ENCODE assay signal across 1 cellular context in the genomic region with DNA sequence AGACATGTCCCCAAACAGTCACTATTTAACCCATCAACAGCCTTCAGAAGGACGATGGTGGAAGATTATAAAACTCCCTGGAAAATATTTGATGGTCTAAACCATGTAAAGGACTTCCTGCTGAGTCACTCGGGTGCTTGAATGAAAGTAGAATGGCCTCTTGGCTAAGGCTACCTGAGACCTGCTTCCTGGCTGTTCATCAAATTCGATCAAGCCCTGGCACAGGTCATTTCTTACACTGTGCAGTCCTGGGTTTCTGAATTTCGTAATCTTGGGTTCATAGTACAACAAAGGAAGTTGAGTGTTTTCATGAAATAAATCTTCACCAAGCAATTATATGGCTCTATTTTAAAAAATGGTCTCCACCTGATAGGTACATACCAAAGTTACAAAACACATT.
TF ChIP-seq lines count a peak whose summit lies in the region.

No MANE protein-coding gene starts in this region.

TF ChIP-seq in HepG2, 621 proteins besides CTCF, POLR2A, EP300 and RAD21 (continued from another document):
- TF ChIP-seq, protein P1, sequence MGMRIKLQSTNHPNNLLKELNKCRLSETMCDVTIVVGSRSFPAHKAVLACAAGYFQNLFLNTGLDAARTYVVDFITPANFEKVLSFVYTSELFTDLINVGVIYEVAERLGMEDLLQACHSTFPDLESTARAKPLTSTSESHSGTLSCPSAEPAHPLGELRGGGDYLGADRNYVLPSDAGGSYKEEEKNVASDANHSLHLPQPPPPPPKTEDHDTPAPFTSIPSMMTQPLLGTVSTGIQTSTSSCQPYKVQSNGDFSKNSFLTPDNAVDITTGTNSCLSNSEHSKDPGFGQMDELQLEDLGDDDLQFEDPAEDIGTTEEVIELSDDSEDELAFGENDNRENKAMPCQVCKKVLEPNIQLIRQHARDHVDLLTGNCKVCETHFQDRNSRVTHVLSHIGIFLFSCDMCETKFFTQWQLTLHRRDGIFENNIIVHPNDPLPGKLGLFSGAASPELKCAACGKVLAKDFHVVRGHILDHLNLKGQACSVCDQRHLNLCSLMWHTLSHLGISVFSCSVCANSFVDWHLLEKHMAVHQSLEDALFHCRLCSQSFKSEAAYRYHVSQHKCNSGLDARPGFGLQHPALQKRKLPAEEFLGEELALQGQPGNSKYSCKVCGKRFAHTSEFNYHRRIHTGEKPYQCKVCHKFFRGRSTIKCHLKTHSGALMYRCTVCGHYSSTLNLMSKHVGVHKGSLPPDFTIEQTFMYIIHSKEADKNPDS (CRISPR knock-in tag; IDR thresholded peaks at IDR 0.05), result no peak
- TF ChIP-seq PLRG1 (conservative IDR thresholded peaks at IDR 0.05) (no peak), ZFP1 (CRISPR knock-in tag; IDR thresholded peaks at IDR 0.05) (no peak), ZNF761 (CRISPR knock-in tag; conservative IDR thresholded peaks at IDR 0.05) (no peak), SP5 (CRISPR knock-in tag; IDR thresholded peaks at IDR 0.05; ENCODE audit: borderline replicate concordance, low read depth) (no peak), NR3C1 (CRISPR knock-in tag; IDR thresholded peaks at IDR 0.05) (no peak), HNRNPK (IDR thresholded peaks at IDR 0.05; ENCODE audit: low read depth, low read length, poor library complexity, severe bottlenecking) (no peak), ZNF713 (CRISPR knock-in tag; IDR thresholded peaks at IDR 0.05) (no peak), HNF4A (CRISPR knock-in tag; IDR thresholded peaks at IDR 0.05) (0 out of 2 replicates have a peak, but pooled peaks have one; percentile 19), NFE2L2 (IDR thresholded peaks at IDR 0.05; ENCODE audit: low read length) (peak; percentile 46; the same call in 1 of the 2 replicates), TBX3 (IDR thresholded peaks at IDR 0.05; ENCODE audit: borderline replicate concordance) (no peak), FOSL2 (CRISPR knock-in tag; IDR thresholded peaks at IDR 0.05) (peak; percentile 15; the same call in 1 of the 2 replicates)
